21 cellular contexts compared by ENCODE assay signal in genomic region chr10:50527438-50528043, GRCh38.
A peak's percentile ranks its signal among the peaks of the same experiment; 100 is the strongest.
DNase-seq lines count a peak whose midpoint lies in the region; ATAC-seq, FAIRE-seq and TF ChIP-seq lines count a peak whose summit lies in the region.
"Had no signal": no experiment of that assay in that cellular context is flagged by ENCODE, and none has a peak within 500 bp of the region (broad histone marks: within the 10 kb centered on the region; RNA-seq: fewer than 3 reads in every experiment).

No MANE protein-coding gene starts in this region.

- H3K4me1 ChIP-seq in GM12878 (ENCODE audit: control insufficient read depth, insufficient read depth, low read length) (no peaks in the 10 kb centered on the region), GM23338 (ENCODE audit: insufficient read depth) (peaks cover 39% of the 10 kb centered on the region)

- peaks cover 21% of the 10 kb centered on the region for H3K4me1 Mint-ChIP-seq in activated CD8-positive, alpha-beta memory T cell treated with anti-CD3 and anti-CD28 coated beads, Interleukin-2, amount 10 ng/mL, durations not matched to agents 7 days and 5 days
- peaks cover 32 to 42% of the 10 kb centered on the region in 2 donors for H3K4me1 Mint-ChIP-seq in natural killer cell
- H3K4me1 Mint-ChIP-seq in GM23338: peaks cover 45% of the 10 kb centered on the region

- no peak overlapping the region for H3K4me3 ChIP-seq in GM12878
- H3K4me3 ChIP-seq in GM23338: no peak overlapping the region
- H3K4me3 ChIP-seq: BLaER1 treated with 17β-estradiol and CSF1 and Interleukin-3, amounts not matched to agents 10 nM and 100 nM; cardiac muscle cell; heart right ventricle; SK-N-MC had no signal

- RAD21 ChIA-PET in GM12878 (lab: Charles Lee; ENCODE audit: unreplicated experiment): no interaction called here

- H3K36me3 ChIP-seq in GM12878 (ENCODE audit: control insufficient read depth in 2 of 2, insufficient read depth in 2 of 2, low read length in 1 of 2) (no peaks in the 10 kb centered on the region), GM23338 (ENCODE audit: insufficient read depth) (no peaks in the 10 kb centered on the region)
- H3K36me3 ChIP-seq: cardiac muscle cell, heart right ventricle had no signal

- POLR2A ChIA-PET in GM12878 (lab: Charles Lee): no interaction called here

- ATAC-seq in activated CD8-positive, alpha-beta memory T cell treated with anti-CD3 and anti-CD28 coated beads, Interleukin-2, amount 10 ng/mL, durations not matched to agents 7 days and 5 days: peak; percentile 88
- peak; percentile 58 for ATAC-seq in HG03159 (IDR thresholded peaks at IDR 0.05; ENCODE audit: unreplicated experiment)
- ATAC-seq in GM12878: no peak
- peak; percentile 93 to 95 (median 93) for ATAC-seq in natural killer cell
- no peak for ATAC-seq in GM18873 (IDR thresholded peaks at IDR 0.05; ENCODE audit: low FRiP score, unreplicated experiment)
- ATAC-seq in GM23338: no peak
- ATAC-seq: stimulated activated naive B cell treated with anti-CD40 and anti-IgM and Interleukin-4, amounts not matched to agents 10 μg/mL and 1 μg/mL and 100 μg/mL, for 72 hours had no signal

- H3K9me3 ChIP-seq in GM12878 (replicated peaks; ENCODE audit: control insufficient read depth, insufficient read depth, low read length): no peaks in the 10 kb centered on the region
- H3K9me3 ChIP-seq: BLaER1 treated with 17β-estradiol and CSF1 and Interleukin-3, amounts not matched to agents 10 nM and 100 nM; heart right ventricle had no signal

- H3K79me2 ChIP-seq in GM12878 (ENCODE audit: control insufficient read depth, insufficient read depth, low read length) (no peaks in the 10 kb centered on the region), GM23338 (replicated peaks; ENCODE audit: insufficient read depth) (peaks cover 18% of the 10 kb centered on the region)

- intact Hi-C loops in GM12878 (cut with micrococcal nuclease; ENCODE audit: unreplicated experiment) (no loop called here), natural killer cell (cut with micrococcal nuclease) (loop anchor here (2.0 kb wide), 1 partner anchor 97 kb away; no protein-coding TSS in a partner anchor)

- CTCF ChIA-PET in activated CD8-positive, alpha-beta memory T cell treated with anti-CD3 and anti-CD28 coated beads, Interleukin-2, amount 10 ng/mL, durations not matched to agents 7 days and 5 days (lab: Charles Lee): interaction anchor here (1.0 kb wide), 1 partner anchor 12 kb away, joined by 3 read pairs; no protein-coding TSS in a partner anchor
- CTCF ChIA-PET in GM12878 (lab: Yijun Ruan, JAX): no interaction called here

- BruUV-seq in GM12878 (replicated peaks; lab: Mats Ljungman, UMichigan): no TSS peak

- H3K4me2 ChIP-seq in GM12878 (ENCODE audit: control insufficient read depth, insufficient read depth): no peak overlapping the region
- no peak overlapping the region for H3K4me2 ChIP-seq in GM23338
- H3K4me2 ChIP-seq: BLaER1 treated with 17β-estradiol and CSF1 and Interleukin-3, amounts not matched to agents 10 nM and 100 nM had no signal

- WGBS in GM12878 (ENCODE audit: insufficient coverage, insufficient replicate concordance, low lambda C conversion rate, missing lambda C conversion rate): 93% methylated on average over 7 of the region's 7 CpGs

- TF ChIP-seq EP300 in GM12878 (IDR thresholded peaks at IDR 0.05; ENCODE audit: borderline replicate concordance in 1 of 2, control insufficient read depth in 1 of 2, low read depth in 2 of 2, low read length in 2 of 2): no peak

- H3K27ac ChIP-seq in GM12878 (ENCODE audit: control insufficient read depth, insufficient read depth): no peak overlapping the region
- no peak overlapping the region for H3K27ac ChIP-seq in GM23338 (ENCODE audit: low read depth)
- H3K27ac ChIP-seq: BLaER1 treated with 17β-estradiol and CSF1 and Interleukin-3, amounts not matched to agents 10 nM and 100 nM; cardiac muscle cell; heart right ventricle; SK-N-MC had no signal

- in situ Hi-C loops in GM12878 (cut with MboI): no loop called here

- no peak overlapping the region for H3K4me3 Mint-ChIP-seq in activated CD8-positive, alpha-beta memory T cell treated with anti-CD3 and anti-CD28 coated beads, Interleukin-2, amount 10 ng/mL, durations not matched to agents 7 days and 5 days
- H3K4me3 Mint-ChIP-seq in natural killer cell: peak overlapping the region; percentile 43
- no peak overlapping the region for H3K4me3 Mint-ChIP-seq in GM23338
- H3K4me3 Mint-ChIP-seq: activated CD4-positive, alpha-beta T cell treated with anti-CD3 and anti-CD28 coated beads, Interleukin-2, amount 10 ng/mL, durations not matched to agents 24 days and 14 days; stimulated activated naive B cell treated with anti-CD40 and anti-IgM and Interleukin-4, amounts not matched to agents 10 μg/mL and 1 μg/mL and 100 μg/mL, for 72 hours had no signal

- H3K27me3 ChIP-seq in GM12878 (replicated peaks in 1 of 2; ENCODE audit: control insufficient read depth in 2 of 2, insufficient read depth in 2 of 2, low read length in 1 of 2) (no peaks in the 10 kb centered on the region), GM23338 (ENCODE audit: insufficient read depth) (no peaks in the 10 kb centered on the region)
- H3K27me3 ChIP-seq: BLaER1 treated with 17β-estradiol and CSF1 and Interleukin-3, amounts not matched to agents 10 nM and 100 nM; heart right ventricle had no signal

- peak overlapping the region; percentile 48 for H3K27ac Mint-ChIP-seq in activated CD8-positive, alpha-beta memory T cell treated with anti-CD3 and anti-CD28 coated beads, Interleukin-2, amount 10 ng/mL, durations not matched to agents 7 days and 5 days
- H3K27ac Mint-ChIP-seq in natural killer cell (peak overlapping the region; percentile 83 to 85), GM23338 (no peak overlapping the region)
- H3K27ac Mint-ChIP-seq: activated CD4-positive, alpha-beta T cell treated with anti-CD3 and anti-CD28 coated beads, Interleukin-2, amount 10 ng/mL, durations not matched to agents 24 days and 14 days; stimulated activated naive B cell treated with anti-CD40 and anti-IgM and Interleukin-4, amounts not matched to agents 10 μg/mL and 1 μg/mL and 100 μg/mL, for 72 hours had no signal

- SMC1A ChIA-PET in GM12878 (lab: Charles Lee; ENCODE audit: uncharacterized antibody, unreplicated experiment): interaction anchor here (1.4 to 2.1 kb wide), 2 partner anchors 10 to 14 kb away, joined by 4 to 6 read pairs; no protein-coding TSS in a partner anchor

- H3K27me3 Mint-ChIP-seq in activated CD8-positive, alpha-beta memory T cell treated with anti-CD3 and anti-CD28 coated beads, Interleukin-2, amount 10 ng/mL, durations not matched to agents 7 days and 5 days: no peaks in the 10 kb centered on the region
- H3K27me3 Mint-ChIP-seq in natural killer cell (ENCODE audit: low read depth in 2 of 2): no peaks in the 10 kb centered on the region
- H3K27me3 Mint-ChIP-seq in GM23338 (ENCODE audit: insufficient read depth, low read depth, poor library complexity): peaks cover 2% of the 10 kb centered on the region
- H3K27me3 Mint-ChIP-seq: activated CD4-positive, alpha-beta T cell treated with anti-CD3 and anti-CD28 coated beads, Interleukin-2, amount 10 ng/mL, durations not matched to agents 24 days and 14 days; stimulated activated naive B cell treated with anti-CD40 and anti-IgM and Interleukin-4, amounts not matched to agents 10 μg/mL and 1 μg/mL and 100 μg/mL, for 72 hours had no signal

- H3K9me2 ChIP-seq in GM23338 (ENCODE audit: insufficient read depth): no peaks in the 10 kb centered on the region

- no peak for TF ChIP-seq CTCF in GM12878 (IDR thresholded peaks at IDR 0.05 in 2 of 3, conservative IDR thresholded peaks at IDR 0.05 in 1 of 3; ENCODE audit: control insufficient read depth in 2 of 3, extremely low read depth in 1 of 3, insufficient read depth in 1 of 3, low read depth in 3 of 3, low read length in 3 of 3)
- no peak for TF ChIP-seq CTCF in natural killer cell (IDR thresholded peaks at IDR 0.05)
- TF ChIP-seq CTCF in GM23338 (conservative IDR thresholded peaks at IDR 0.05; ENCODE audit: low read depth in 2 of 2): no peak

- H4K20me1 ChIP-seq in GM12878 (ENCODE audit: control insufficient read depth, insufficient read depth) (no peaks in the 10 kb centered on the region), GM23338 (replicated peaks; ENCODE audit: insufficient read depth) (peaks cover 7% of the 10 kb centered on the region)
- H4K20me1 ChIP-seq: BLaER1 treated with 17β-estradiol and CSF1 and Interleukin-3, amounts not matched to agents 10 nM and 100 nM had no signal

- peak; percentile 52 for DNase-seq in activated CD8-positive, alpha-beta memory T cell treated with anti-CD3 and anti-CD28 coated beads, Interleukin-2, amount 10 ng/mL, durations not matched to agents 7 days and 5 days
- no peak for DNase-seq in activated CD8-positive, alpha-beta memory T cell treated with anti-CD3 and anti-CD28 coated beads, Interleukin-2, amount 50 U/mL, for 48 hours
- DNase-seq in GM12878 (ENCODE audit: low read depth, low spot score) (no peak), natural killer cell (no peak), GM23338 (ENCODE audit: low spot score) (no peak), OCI-M2 (lab: John Stamatoyannopoulos, UW; ENCODE audit: unreplicated experiment) (no peak)
- DNase-seq: activated CD4-positive, alpha-beta T cell treated with anti-CD3 and anti-CD28 coated beads, Interleukin-2, amount 10 ng/mL, durations not matched to agents 24 days and 14 days; activated T-cell treated with anti-CD3 and anti-CD28 coated beads for 4 hours; heart right ventricle; Kasumi-1; mesenchymal stem cell; NCI-H82; stimulated activated naive B cell treated with anti-CD40 and anti-IgM and Interleukin-4, amounts not matched to agents 10 μg/mL and 1 μg/mL and 100 μg/mL, for 72 hours; trophoblast cell had no signal

- H2AFZ ChIP-seq in GM12878 (ENCODE audit: control insufficient read depth, low read depth, low read length) (no peak overlapping the region), GM23338 (no peak overlapping the region)

- no peaks in the 10 kb centered on the region for H3F3A ChIP-seq in GM23338 (replicated peaks; ENCODE audit: low read depth)

- no peak overlapping the region for H3K9ac ChIP-seq in GM12878 (ENCODE audit: control insufficient read depth, insufficient read depth, low read length)
- H3K9ac ChIP-seq: BLaER1 treated with 17β-estradiol and CSF1 and Interleukin-3, amounts not matched to agents 10 nM and 100 nM had no signal

- no peak for FAIRE-seq in GM12878 (lab: Jason Lieb, UNC)
- FAIRE-seq: A204.1, HTR-8/SVneo had no signal

- no peak for TF ChIP-seq RAD21 in GM12878 (IDR thresholded peaks at IDR 0.05; ENCODE audit: insufficient read depth, low read depth, low read length)

- H3K9me3 Mint-ChIP-seq in activated CD8-positive, alpha-beta memory T cell treated with anti-CD3 and anti-CD28 coated beads, Interleukin-2, amount 10 ng/mL, durations not matched to agents 7 days and 5 days (ENCODE audit: low read depth): no peaks in the 10 kb centered on the region
- H3K9me3 Mint-ChIP-seq in natural killer cell (no peaks in the 10 kb centered on the region), GM23338 (no peaks in the 10 kb centered on the region)
- H3K9me3 Mint-ChIP-seq: activated CD4-positive, alpha-beta T cell treated with anti-CD3 and anti-CD28 coated beads, Interleukin-2, amount 10 ng/mL, durations not matched to agents 24 days and 14 days had no signal

- no peak for TF ChIP-seq POLR2A in GM12878 (IDR thresholded peaks at IDR 0.05; ENCODE audit: low read depth, low read length)

- peaks cover 14% of the 10 kb centered on the region for H3K36me3 Mint-ChIP-seq in activated CD8-positive, alpha-beta memory T cell treated with anti-CD3 and anti-CD28 coated beads, Interleukin-2, amount 10 ng/mL, durations not matched to agents 7 days and 5 days
- H3K36me3 Mint-ChIP-seq in natural killer cell: no peaks in the 10 kb centered on the region
- no peaks in the 10 kb centered on the region for H3K36me3 Mint-ChIP-seq in GM23338 (ENCODE audit: low read depth)

Comparison
In these comparisons a context has a peak if more than half of its experiments do, and no peak if none do; other contexts are left out.
1. ATAC-seq: peak in activated CD8-positive, alpha-beta memory T cell treated with anti-CD3 and anti-CD28 coated beads, Interleukin-2, amount 10 ng/mL, durations not matched to agents 7 days and 5 days (single experiment), HG03159 (single experiment) and natural killer cell (3 of 3); none in GM12878 (single experiment), GM18873 (single experiment) and GM23338 (single experiment).